ENCODE assay signal across 14 cellular contexts in genomic region chr21:38984568-38984967, GRCh38.
DNase-seq lines count a peak whose midpoint lies in the region; ATAC-seq and TF ChIP-seq lines count a peak whose summit lies in the region.
"Had no signal": no experiment of that assay in that cellular context is flagged by ENCODE, and none has a peak within 500 bp of the region (broad histone marks: within the 10 kb centered on the region; RNA-seq: fewer than 3 reads in every experiment).

No MANE protein-coding gene starts in this region.

- peaks cover 32% of the 10 kb centered on the region for H3K4me1 Mint-ChIP-seq in activated naive CD8-positive, alpha-beta T cell treated with anti-CD3 and anti-CD28 coated beads for 36 hours
- peaks cover 69% of the 10 kb centered on the region for H3K4me1 Mint-ChIP-seq in neural progenitor cell

- H3K27me3 ChIP-seq in heart right ventricle (peaks cover 0 to 2% (median 0%) of the 10 kb centered on the region in 7 donors), mesenchymal stem cell (ENCODE audit: control insufficient read depth in 1 of 2, insufficient read depth in 1 of 2, low read length in 2 of 2) (peaks cover 4 to 69% of the 10 kb centered on the region in 2 experiments), tibial nerve (no peaks in the 10 kb centered on the region), neural progenitor cell (no peaks in the 10 kb centered on the region)
- peaks cover 24% of the 10 kb centered on the region for H3K27me3 ChIP-seq in effector memory CD4-positive, alpha-beta T cell (replicated peaks; ENCODE audit: control insufficient read depth, insufficient read depth, low read length, poor library complexity, severe bottlenecking)

- WGBS in heart right ventricle, 2 donors, result 73 to 76% methylated on average over 4 of the region's 4 CpGs
- WGBS in mesenchymal stem cell, result 94% methylated on average over 3 of the region's 4 CpGs
- 64 to 68% methylated on average over 4 of the region's 4 CpGs for WGBS in tibial nerve, 2 donors

- intact Hi-C loops in heart right ventricle (cut with DNase I), result loop anchor here in 1 of 10 donors (2.0 kb wide), 1 partner anchor 66 kb away; no protein-coding TSS in a partner anchor
- intact Hi-C loops in Right ventricle myocardium inferior (cut with DNase I), result no loop called here

- H3K27ac ChIP-seq in heart right ventricle, result peak overlapping the region in 9 of 10 donors; percentile 36 to 82 (median 63)
- no peak overlapping the region for H3K27ac ChIP-seq in mesenchymal stem cell (ENCODE audit: low read length, poor library complexity, severe bottlenecking)
- peak overlapping the region in 3 of 4 donors; percentile 46 to 80 (median 76) for H3K27ac ChIP-seq in tibial nerve
- no peak overlapping the region for H3K27ac ChIP-seq in effector memory CD4-positive, alpha-beta T cell (ENCODE audit: insufficient read depth, low read length, poor library complexity, severe bottlenecking)
- H3K27ac ChIP-seq in neural progenitor cell, result no peak overlapping the region
- H3K27ac ChIP-seq: SJCRH30 had no signal

- H3K23ac ChIP-seq in mesenchymal stem cell (ENCODE audit: low read length in 2 of 2), result no peak overlapping the region

- H3K27me3 Mint-ChIP-seq in activated naive CD8-positive, alpha-beta T cell treated with anti-CD3 and anti-CD28 coated beads for 36 hours, result peaks cover 89% of the 10 kb centered on the region
- H3K27me3 Mint-ChIP-seq in neural progenitor cell (ENCODE audit: insufficient read depth, low read depth), result peaks cover 16% of the 10 kb centered on the region

- no peaks in the 10 kb centered on the region for H3K9me3 ChIP-seq in heart right ventricle
- H3K9me3 ChIP-seq in mesenchymal stem cell (ENCODE audit: control insufficient read depth, low read length), result no peaks in the 10 kb centered on the region
- H3K9me3 ChIP-seq in tibial nerve, result no peaks in the 10 kb centered on the region
- no peaks in the 10 kb centered on the region for H3K9me3 ChIP-seq in effector memory CD4-positive, alpha-beta T cell (ENCODE audit: control insufficient read depth, low read length)
- no peaks in the 10 kb centered on the region for H3K9me3 ChIP-seq in neural progenitor cell (ENCODE audit: low read depth)
- H3K9me3 ChIP-seq: SJCRH30 had no signal

- no peak overlapping the region for H3K4ac ChIP-seq in mesenchymal stem cell (ENCODE audit: low read depth in 1 of 2, low read length in 2 of 2)

- H3K4me1 ChIP-seq in heart right ventricle, result peaks cover 13 to 54% (median 53%) of the 10 kb centered on the region in 9 donors
- H3K4me1 ChIP-seq in mesenchymal stem cell (ENCODE audit: control insufficient read depth, insufficient read depth, low read depth, low read length), result peaks cover 36% of the 10 kb centered on the region
- H3K4me1 ChIP-seq in tibial nerve, result peaks cover 0 to 50% (median 17%) of the 10 kb centered on the region in 4 donors
- no peaks in the 10 kb centered on the region for H3K4me1 ChIP-seq in effector memory CD4-positive, alpha-beta T cell (ENCODE audit: control insufficient read depth, insufficient read depth, low read length, poor library complexity, severe bottlenecking)
- H3K4me1 ChIP-seq in neural progenitor cell, result peaks cover 52% of the 10 kb centered on the region

- H2BK5ac ChIP-seq in mesenchymal stem cell (ENCODE audit: low read depth, low read length, poor library complexity, severe bottlenecking), result no peak overlapping the region

- H3K14ac ChIP-seq in mesenchymal stem cell (ENCODE audit: low read length in 2 of 2), result no peak overlapping the region

- H3K36me3 Mint-ChIP-seq in activated naive CD8-positive, alpha-beta T cell treated with anti-CD3 and anti-CD28 coated beads for 36 hours, result peaks cover 2% of the 10 kb centered on the region
- H3K36me3 Mint-ChIP-seq in neural progenitor cell, result peaks cover 5% of the 10 kb centered on the region
- H3K36me3 Mint-ChIP-seq: CD4-positive, CD25-positive, alpha-beta regulatory T cell had no signal

- H3K79me1 ChIP-seq in mesenchymal stem cell (replicated peaks; ENCODE audit: low read length, poor library complexity, severe bottlenecking), result no peaks in the 10 kb centered on the region

- ATAC-seq in heart right ventricle (no peak), Right ventricle myocardium inferior (no peak), HG03378 (IDR thresholded peaks at IDR 0.05; ENCODE audit: unreplicated experiment) (no peak)

- H3K4me2 ChIP-seq in mesenchymal stem cell (ENCODE audit: low read length, poor library complexity, severe bottlenecking) (no peak overlapping the region), neural progenitor cell (no peak overlapping the region)

- H3K4me3 Mint-ChIP-seq in activated naive CD8-positive, alpha-beta T cell treated with anti-CD3 and anti-CD28 coated beads for 36 hours, result no peak overlapping the region
- no peak overlapping the region for H3K4me3 Mint-ChIP-seq in neural progenitor cell
- H3K4me3 Mint-ChIP-seq: nephron progenitor cell had no signal

- no peak for TF ChIP-seq POLR2A in tibial nerve (IDR thresholded peaks at IDR 0.05)

- no peaks in the 10 kb centered on the region for H4K20me1 ChIP-seq in neural progenitor cell (ENCODE audit: low read depth)

- H3K36me3 ChIP-seq in heart right ventricle (no peaks in the 10 kb centered on the region), mesenchymal stem cell (ENCODE audit: control insufficient read depth in 1 of 2, insufficient read depth in 2 of 2, low read depth in 1 of 2, low read length in 2 of 2) (no peaks in the 10 kb centered on the region), tibial nerve (no peaks in the 10 kb centered on the region), neural progenitor cell (no peaks in the 10 kb centered on the region)
- H3K36me3 ChIP-seq in effector memory CD4-positive, alpha-beta T cell (ENCODE audit: control insufficient read depth, insufficient read depth, low read length), result no peaks in the 10 kb centered on the region
- H3K36me3 ChIP-seq: SJCRH30 had no signal

- no peak overlapping the region for H2AK5ac ChIP-seq in mesenchymal stem cell (ENCODE audit: low read length, severe bottlenecking)

- H4K8ac ChIP-seq in mesenchymal stem cell (ENCODE audit: low read length), result no peak overlapping the region

- peak overlapping the region; percentile 59 for H3K9ac ChIP-seq in mesenchymal stem cell (ENCODE audit: low read length)
- no peak overlapping the region for H3K9ac ChIP-seq in neural progenitor cell

- DNase-seq in heart right ventricle, result no peak
- no peak for DNase-seq in Right ventricle myocardium inferior (ENCODE audit: missing footprints)
- no peak for DNase-seq in activated naive CD8-positive, alpha-beta T cell treated with anti-CD3 and anti-CD28 coated beads for 36 hours
- DNase-seq in mesenchymal stem cell, result no peak
- DNase-seq in tibial nerve (ENCODE audit: low spot score in 2 of 2), result no peak
- DNase-seq in effector memory CD4-positive, alpha-beta T cell, result no peak
- no peak for DNase-seq in neural progenitor cell (ENCODE audit: low spot score)
- DNase-seq: activated CD8-positive, alpha-beta memory T cell treated with anti-CD3 and anti-CD28 coated beads, Interleukin-2, amount 50 U/mL, for 48 hours; cerebellar nuclear complex; NCI-H2171; nephron progenitor cell had no signal

- no peak overlapping the region for H2BK12ac ChIP-seq in mesenchymal stem cell (ENCODE audit: low read length in 2 of 2)

- H3K4me3 ChIP-seq in heart right ventricle (no peak overlapping the region), mesenchymal stem cell (ENCODE audit: insufficient read depth in 1 of 2, low read depth in 1 of 2, low read length in 2 of 2) (peak overlapping the region in 1 of 2 experiments; percentile 36), tibial nerve (no peak overlapping the region), neural progenitor cell (no peak overlapping the region)
- no peak overlapping the region for H3K4me3 ChIP-seq in effector memory CD4-positive, alpha-beta T cell (ENCODE audit: insufficient read depth, low read depth, low read length, poor library complexity, severe bottlenecking)
- H3K4me3 ChIP-seq: SJCRH30 had no signal

- H3K27ac Mint-ChIP-seq in activated naive CD8-positive, alpha-beta T cell treated with anti-CD3 and anti-CD28 coated beads for 36 hours, result peak overlapping the region; percentile 92
- H3K27ac Mint-ChIP-seq in neural progenitor cell, result no peak overlapping the region
- H3K27ac Mint-ChIP-seq: CD4-positive, CD25-positive, alpha-beta regulatory T cell had no signal

- TF ChIP-seq EP300 in tibial nerve (IDR thresholded peaks at IDR 0.05), result no peak

- no peak overlapping the region for H2BK120ac ChIP-seq in mesenchymal stem cell (ENCODE audit: low read depth, low read length)

- H2AFZ ChIP-seq in mesenchymal stem cell (ENCODE audit: low read depth, low read length) (no peak overlapping the region), neural progenitor cell (replicated peaks) (no peak overlapping the region)

- TF ChIP-seq CTCF in heart right ventricle (IDR thresholded peaks at IDR 0.05) (no peak), tibial nerve (IDR thresholded peaks at IDR 0.05) (no peak), neural progenitor cell (IDR thresholded peaks at IDR 0.05) (no peak)

- H2BK15ac ChIP-seq in mesenchymal stem cell (ENCODE audit: low read depth, poor library complexity, severe bottlenecking), result no peak overlapping the region

- H4K91ac ChIP-seq in mesenchymal stem cell (ENCODE audit: low read length), result no peak overlapping the region

- H3K9me3 Mint-ChIP-seq in activated naive CD8-positive, alpha-beta T cell treated with anti-CD3 and anti-CD28 coated beads for 36 hours, result peaks cover 2% of the 10 kb centered on the region
- peaks cover 11% of the 10 kb centered on the region for H3K9me3 Mint-ChIP-seq in neural progenitor cell
- H3K9me3 Mint-ChIP-seq: nephron progenitor cell had no signal

- peaks cover 32% of the 10 kb centered on the region for H3F3A ChIP-seq in neural progenitor cell (ENCODE audit: low read depth)

- no peak overlapping the region for H3K18ac ChIP-seq in mesenchymal stem cell (ENCODE audit: low read depth in 1 of 2, low read length in 2 of 2)

- H3K79me2 ChIP-seq in neural progenitor cell (ENCODE audit: low read depth), result no peaks in the 10 kb centered on the region

Comparison
In these comparisons a context has a peak if more than half of its experiments do, and no peak if none do; other contexts are left out.
1. H3K27ac ChIP-seq: peak in heart right ventricle (9 of 10) and tibial nerve (3 of 4); none in mesenchymal stem cell (single experiment), effector memory CD4-positive, alpha-beta T cell (single experiment) and neural progenitor cell (single experiment).